In the genomic region with DNA sequence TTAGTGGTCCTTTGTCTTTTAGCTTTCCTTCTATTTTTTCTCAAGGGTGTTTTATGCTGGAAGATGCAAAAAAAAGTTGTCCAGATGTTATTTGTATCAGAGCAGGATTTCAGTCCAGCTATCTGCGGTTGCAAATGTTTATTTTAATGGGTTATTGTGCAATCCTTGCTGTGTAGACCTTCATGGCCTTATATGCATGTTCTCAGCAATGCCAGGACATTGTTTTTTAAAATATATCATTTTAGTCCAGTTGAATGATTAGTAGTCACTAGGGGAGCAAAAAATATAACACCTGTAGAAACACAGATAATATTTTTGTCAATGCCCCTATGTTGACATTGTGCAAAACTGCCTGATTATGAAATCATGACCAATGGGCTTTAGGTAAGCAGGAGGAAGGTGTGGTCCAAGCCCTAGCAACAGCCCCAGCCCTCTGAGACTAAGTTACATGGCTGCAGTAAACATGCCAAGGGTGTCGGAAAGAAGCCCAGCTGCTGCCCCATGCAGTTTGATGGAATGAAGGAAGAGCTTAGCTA, we compare ENCODE assay signal across 11 cellular contexts.
DNase-seq lines count a peak whose midpoint lies in the region; ATAC-seq and TF ChIP-seq lines count a peak whose summit lies in the region.
"Had no signal": no experiment of that assay in that cellular context is flagged by ENCODE, and none has a peak within 500 bp of the region (broad histone marks: within the 10 kb centered on the region; RNA-seq: fewer than 3 reads in every experiment).

No MANE protein-coding gene starts in this region.

- no peak for TF ChIP-seq CTCF in coronary artery (IDR thresholded peaks at IDR 0.05)
- no peak for TF ChIP-seq CTCF in mesothelial cell of epicardium (IDR thresholded peaks at IDR 0.05; ENCODE audit: unreplicated experiment)

- H3K4me3 Mint-ChIP-seq in mesothelial cell of epicardium = no peak overlapping the region
- H3K4me3 Mint-ChIP-seq in activated T-cell treated with anti-CD3 and anti-CD28 coated beads, Interleukin-2, amount 50 U/mL, for 4 hours = no peak overlapping the region
- H3K4me3 Mint-ChIP-seq: brain had no signal

- intact Hi-C loops in Right ventricle myocardium inferior (cut with DNase I) = no loop called here
- intact Hi-C loops in cardiac septum (cut with DNase I) = no loop called here

- H3K27ac Mint-ChIP-seq in mesothelial cell of epicardium = peak overlapping the region; percentile 55

- peak overlapping the region in 1 of 2 donors; percentile 36 for H3K27ac ChIP-seq in coronary artery
- H3K27ac ChIP-seq: BLaER1 treated with 17β-estradiol and CSF1 and Interleukin-3, amounts not matched to agents 10 nM and 100 nM had no signal

- H3K27me3 Mint-ChIP-seq in mesothelial cell of epicardium (ENCODE audit: low read depth) = no peaks in the 10 kb centered on the region
- no peaks in the 10 kb centered on the region for H3K27me3 Mint-ChIP-seq in activated T-cell treated with anti-CD3 and anti-CD28 coated beads, Interleukin-2, amount 50 U/mL, for 4 hours (ENCODE audit: low read depth)

- peaks cover 22% of the 10 kb centered on the region for H3K9me3 Mint-ChIP-seq in mesothelial cell of epicardium
- H3K9me3 Mint-ChIP-seq in activated T-cell treated with anti-CD3 and anti-CD28 coated beads, Interleukin-2, amount 50 U/mL, for 4 hours = peaks cover 14% of the 10 kb centered on the region

- DNase-seq in Right ventricle myocardium inferior (ENCODE audit: missing footprints) (peak; percentile 82), cardiac septum (ENCODE audit: low spot score) (no peak), coronary artery (ENCODE audit: low spot score) (peak; percentile 79), mesothelial cell of epicardium (ENCODE audit: low spot score in 2 of 2, unreplicated experiment in 2 of 2) (no peak), GM19238 (ENCODE audit: insufficient read length, low spot score) (no peak), glomerular visceral epithelial cell (ENCODE audit: extremely low spot score) (no peak), activated gamma-delta T cell treated with Interleukin-2 at 50 U/mL for 16 hours (no peak)
- DNase-seq in activated T-cell treated with anti-CD3 and anti-CD28 coated beads, Interleukin-2, amount 50 U/mL, for 4 hours = no peak
- DNase-seq: activated CD4-positive, CD25-positive, alpha-beta regulatory T cell had no signal

- H3K4me1 Mint-ChIP-seq in mesothelial cell of epicardium = peaks cover 22% of the 10 kb centered on the region
- no peaks in the 10 kb centered on the region for H3K4me1 Mint-ChIP-seq in activated T-cell treated with anti-CD3 and anti-CD28 coated beads, Interleukin-2, amount 50 U/mL, for 4 hours (ENCODE audit: low read depth)

- H3K4me3 ChIP-seq in coronary artery = peak overlapping the region; percentile 3
- H3K4me3 ChIP-seq: BLaER1 treated with 17β-estradiol and CSF1 and Interleukin-3, amounts not matched to agents 10 nM and 100 nM had no signal

- H3K36me3 Mint-ChIP-seq in mesothelial cell of epicardium = peaks cover 5% of the 10 kb centered on the region
- H3K36me3 Mint-ChIP-seq in activated T-cell treated with anti-CD3 and anti-CD28 coated beads, Interleukin-2, amount 50 U/mL, for 4 hours (ENCODE audit: insufficient read depth) = no peaks in the 10 kb centered on the region
- H3K36me3 Mint-ChIP-seq: brain had no signal

- ATAC-seq in Right ventricle myocardium inferior = peak; percentile 97
- ATAC-seq in activated T-cell treated with anti-CD3 and anti-CD28 coated beads, Interleukin-2, amount 50 U/mL, for 4 hours = no peak

Comparison
In these comparisons a context has a peak if more than half of its experiments do, and no peak if none do; other contexts are left out.
1. DNase-seq: peak in Right ventricle myocardium inferior (single experiment) and coronary artery (single experiment); none in cardiac septum (single experiment), mesothelial cell of epicardium (0 of 2), activated T-cell treated with anti-CD3 and anti-CD28 coated beads, Interleukin-2, amount 50 U/mL, for 4 hours (single experiment), GM19238 (single experiment), glomerular visceral epithelial cell (single experiment) and activated gamma-delta T cell treated with Interleukin-2 at 50 U/mL for 16 hours (single experiment).